1 cellular context compared by ENCODE assay signal in genomic region chr7:140144821-140145220, GRCh38.
TF ChIP-seq lines count a peak whose summit lies in the region.

No MANE protein-coding gene starts in this region.

TF ChIP-seq in GM23338, 12 proteins besides CTCF, POLR2A, EP300 and RAD21:
- TF ChIP-seq ZNF462 (CRISPR knock-in tag; IDR thresholded peaks at IDR 0.05) (no peak), EZH2 (IDR thresholded peaks at IDR 0.05; ENCODE audit: low read depth, unreplicated experiment) (no peak), REST (IDR thresholded peaks at IDR 0.05; ENCODE audit: unreplicated experiment) (no peak)
TF ChIP-seq in GM23338: peak in this region for 0.
